In the genomic region with DNA sequence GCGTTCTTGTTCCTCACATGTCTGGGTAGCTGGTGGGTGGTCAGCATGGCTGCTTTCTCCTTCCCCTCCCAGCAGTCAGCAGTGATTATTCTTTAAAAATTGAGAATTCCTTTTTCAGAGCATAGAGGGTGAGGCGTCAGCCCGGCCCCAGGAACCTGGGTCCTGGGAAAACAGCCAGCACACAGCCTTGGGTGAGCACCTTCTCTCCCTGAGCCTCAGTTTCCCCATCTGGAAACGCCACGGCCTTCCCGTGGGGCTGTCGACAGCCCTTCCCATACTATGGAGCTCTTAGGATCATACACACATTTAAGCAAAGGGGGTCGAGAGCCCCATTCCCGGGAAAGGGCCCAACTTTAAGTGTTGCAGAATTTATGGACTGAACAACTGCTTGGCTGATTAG, we compare ENCODE assay signal across 15 cellular contexts.
DNase-seq lines count a peak whose midpoint lies in the region; ATAC-seq and TF ChIP-seq lines count a peak whose summit lies in the region.
"Had no signal": no experiment of that assay in that cellular context is flagged by ENCODE, and none has a peak within 500 bp of the region (broad histone marks: within the 10 kb centered on the region; RNA-seq: fewer than 3 reads in every experiment).

No MANE protein-coding gene starts in this region.

- no peak overlapping the region for H3K27ac ChIP-seq in IMR-90 (ENCODE audit: insufficient read depth, low read length)
- H3K27ac ChIP-seq in tibial artery: peak overlapping the region; percentile 54 to 65
- H3K27ac ChIP-seq: 22Rv1 had no signal

- no peak overlapping the region for H4K91ac ChIP-seq in IMR-90 (ENCODE audit: insufficient read depth, low read depth, low read length)

- H3K4me3 ChIP-seq in IMR-90 (ENCODE audit: insufficient read depth, low read depth, low read length) (no peak overlapping the region), tibial artery (no peak overlapping the region)

- H3K4ac ChIP-seq in IMR-90 (ENCODE audit: low read depth, low read length): no peak overlapping the region

- peaks cover 22% of the 10 kb centered on the region for H3K9me1 ChIP-seq in IMR-90 (ENCODE audit: insufficient read depth, low read length)

- 0 out of 2 replicates have a peak overlapping the region, but pooled peaks have one; percentile 58 for H3K14ac ChIP-seq in IMR-90 (replicated peaks; ENCODE audit: low read depth, low read length)

- no peak overlapping the region for H3K27ac Mint-ChIP-seq in activated CD8-positive, alpha-beta memory T cell treated with anti-CD3 and anti-CD28 coated beads, Interleukin-2, amount 10 ng/mL, durations not matched to agents 7 days and 5 days
- H3K27ac Mint-ChIP-seq: CD8-positive, alpha-beta memory T cell; H9 had no signal

- H3K9ac ChIP-seq in IMR-90 (ENCODE audit: low read depth, low read length): no peak overlapping the region

- CTCF ChIA-PET in activated CD8-positive, alpha-beta memory T cell treated with anti-CD3 and anti-CD28 coated beads, Interleukin-2, amount 10 ng/mL, durations not matched to agents 7 days and 5 days (lab: Charles Lee): interaction anchor here (0.6 kb wide), 1 partner anchor 426 kb away, joined by 4 read pairs; no protein-coding TSS in a partner anchor
- CTCF ChIA-PET in IMR-90 (lab: Yijun Ruan, JAX): no interaction called here

- no peak for ATAC-seq in activated CD8-positive, alpha-beta memory T cell treated with anti-CD3 and anti-CD28 coated beads, Interleukin-2, amount 10 ng/mL, durations not matched to agents 7 days and 5 days
- no peak for ATAC-seq in IMR-90 (ENCODE audit: low read depth)
- no peak for ATAC-seq in left lobe of liver
- no peak for ATAC-seq in GM21447 (IDR thresholded peaks at IDR 0.05; ENCODE audit: unreplicated experiment)

- dilution Hi-C loops in IMR-90 (cut with HindIII; ENCODE audit: low sequenced_read_pairs, unreplicated experiment): no loop called here

- H2BK120ac ChIP-seq in IMR-90 (ENCODE audit: low read depth, low read length): no peak overlapping the region

- peak overlapping the region; percentile 27; the same call in 1 of the 2 replicates for H2AK5ac ChIP-seq in IMR-90 (ENCODE audit: low read depth, low read length)

- no peak overlapping the region for H2BK15ac ChIP-seq in IMR-90 (ENCODE audit: low read depth, low read length)

- peaks cover 10% of the 10 kb centered on the region for H3K4me1 ChIP-seq in IMR-90 (ENCODE audit: control insufficient read depth, insufficient read depth, low read length)
- peaks cover 0 to 34% (median 25%) of the 10 kb centered on the region in 4 donors for H3K4me1 ChIP-seq in tibial artery

- no peaks in the 10 kb centered on the region for H3K9me3 Mint-ChIP-seq in activated CD8-positive, alpha-beta memory T cell treated with anti-CD3 and anti-CD28 coated beads, Interleukin-2, amount 10 ng/mL, durations not matched to agents 7 days and 5 days (ENCODE audit: low read depth)
- H3K9me3 Mint-ChIP-seq: CD8-positive, alpha-beta memory T cell had no signal

- no peak overlapping the region for H4K5ac ChIP-seq in IMR-90 (ENCODE audit: low read depth, low read length)

- no peak overlapping the region for H3K4me2 ChIP-seq in IMR-90 (ENCODE audit: low read depth, low read length)

- H2AK9ac ChIP-seq in IMR-90 (replicated peaks; ENCODE audit: low read depth, low read length, poor library complexity): no peak overlapping the region

- H2BK5ac ChIP-seq in IMR-90 (ENCODE audit: low read depth, low read length, poor library complexity, severe bottlenecking): no peak overlapping the region

- 100% methylated on average over 1 of the region's 9 CpGs; no CpG with 5 or more reads in 1 of the 2 experiments for WGBS in IMR-90 (ENCODE audit: extremely low coverage in 2 of 2, insufficient read length in 1 of 2), 2 experiments

- H3K27me3 ChIP-seq in IMR-90 (ENCODE audit: control insufficient read depth, insufficient read depth, low read length) (no peaks in the 10 kb centered on the region), tibial artery (no peaks in the 10 kb centered on the region)

- no peaks in the 10 kb centered on the region for H3K36me3 Mint-ChIP-seq in activated CD8-positive, alpha-beta memory T cell treated with anti-CD3 and anti-CD28 coated beads, Interleukin-2, amount 10 ng/mL, durations not matched to agents 7 days and 5 days
- H3K36me3 Mint-ChIP-seq: CD8-positive, alpha-beta memory T cell had no signal

- TF ChIP-seq RAD21 in IMR-90 (IDR thresholded peaks at IDR 0.05; ENCODE audit: low read length): no peak

- H4K8ac ChIP-seq in IMR-90 (ENCODE audit: low read depth in 2 of 2, low read length in 2 of 2): no peak overlapping the region

- intact Hi-C loops in IMR-90 (cut with micrococcal nuclease): no loop called here
- intact Hi-C loops in tibial artery (cut with DNase I; ENCODE audit: low total_unique reads): no loop called here

- no peak overlapping the region for H3K56ac ChIP-seq in IMR-90 (ENCODE audit: extremely low read depth, insufficient read depth, low read length)

- DNase-seq in activated CD8-positive, alpha-beta memory T cell treated with anti-CD3 and anti-CD28 coated beads, Interleukin-2, amount 10 ng/mL, durations not matched to agents 7 days and 5 days: peak; percentile 9
- no peak for DNase-seq in activated CD8-positive, alpha-beta memory T cell treated with anti-CD3 and anti-CD28 coated beads, Interleukin-2, amount 50 U/mL, for 4 hours
- DNase-seq in IMR-90 (no peak), left lobe of liver (ENCODE audit: low spot score) (peak; percentile 40), tibial artery (no peak), NCI-H1092 (lab: John Stamatoyannopoulos, UW) (no peak)
- DNase-seq in activated CD4-positive, alpha-beta T cell treated with anti-CD3 and anti-CD28 coated beads for 4 hours: no peak
- DNase-seq: Caco-2; CD8-positive, alpha-beta memory T cell; DND-41; GDM1; GOT3; H9 had no signal

- TF ChIP-seq CTCF in IMR-90 (conservative IDR thresholded peaks at IDR 0.05; ENCODE audit: low read depth, low read length): no peak
- no peak for TF ChIP-seq CTCF in tibial artery (IDR thresholded peaks at IDR 0.05)

- BruUV-seq in IMR-90 (replicated peaks; lab: Mats Ljungman, UMichigan): no TSS peak

- peak overlapping the region; percentile 55; the same call in 1 of the 2 replicates for H3K23ac ChIP-seq in IMR-90 (ENCODE audit: low read depth, low read length)

- H3K79me1 ChIP-seq in IMR-90 (ENCODE audit: low read depth in 1 of 2, low read length in 2 of 2): peaks cover 33 to 87% of the 10 kb centered on the region in 2 experiments

- H3K36me3 ChIP-seq in IMR-90 (ENCODE audit: control insufficient read depth, insufficient read depth, low read length) (no peaks in the 10 kb centered on the region), tibial artery (no peaks in the 10 kb centered on the region)

- TF ChIP-seq POLR2A in IMR-90 (IDR thresholded peaks at IDR 0.05; ENCODE audit: low read depth, low read length): no peak

- in situ Hi-C loops in IMR-90 (cut with MboI; ENCODE audit: low sequenced_read_pairs): no loop called here

- no peak overlapping the region for H2AFZ ChIP-seq in IMR-90 (replicated peaks; ENCODE audit: low read length, poor library complexity)

- no peak overlapping the region for H2BK20ac ChIP-seq in IMR-90 (ENCODE audit: low read depth, low read length)

- H3K4me3 Mint-ChIP-seq in activated CD8-positive, alpha-beta memory T cell treated with anti-CD3 and anti-CD28 coated beads, Interleukin-2, amount 10 ng/mL, durations not matched to agents 7 days and 5 days: no peak overlapping the region
- H3K4me3 Mint-ChIP-seq: CD8-positive, alpha-beta memory T cell; H9 had no signal

- H3K18ac ChIP-seq in IMR-90 (ENCODE audit: low read depth, low read length): no peak overlapping the region

- no peaks in the 10 kb centered on the region for H3K4me1 Mint-ChIP-seq in activated CD8-positive, alpha-beta memory T cell treated with anti-CD3 and anti-CD28 coated beads, Interleukin-2, amount 10 ng/mL, durations not matched to agents 7 days and 5 days
- H3K4me1 Mint-ChIP-seq: H9 had no signal

- H4K20me1 ChIP-seq in IMR-90 (ENCODE audit: insufficient read depth, low read length): peaks cover 78% of the 10 kb centered on the region

- no peaks in the 10 kb centered on the region for H3K9me3 ChIP-seq in IMR-90 (ENCODE audit: control insufficient read depth, insufficient read depth, low read length)
- no peaks in the 10 kb centered on the region for H3K9me3 ChIP-seq in tibial artery
- H3K9me3 ChIP-seq: Caco-2 had no signal

- POLR2A ChIA-PET in IMR-90 (lab: Charles Lee; ENCODE audit: unreplicated experiment): no interaction called here

- peaks cover 41% of the 10 kb centered on the region for H3K27me3 Mint-ChIP-seq in activated CD8-positive, alpha-beta memory T cell treated with anti-CD3 and anti-CD28 coated beads, Interleukin-2, amount 10 ng/mL, durations not matched to agents 7 days and 5 days

TF ChIP-seq in IMR-90, 13 proteins besides CTCF, POLR2A, EP300 and RAD21:
- TF ChIP-seq RFX5 (IDR thresholded peaks at IDR 0.05; ENCODE audit: low read depth, low read length): no peak
- TF ChIP-seq NFE2L2 (IDR thresholded peaks at IDR 0.05; ENCODE audit: low read depth, low read length): no peak
- no peak for TF ChIP-seq MAFK (IDR thresholded peaks at IDR 0.05; ENCODE audit: low read depth, low read length)
- TF ChIP-seq MXI1 (IDR thresholded peaks at IDR 0.05; ENCODE audit: borderline replicate concordance, low read depth, low read length): no peak
- no peak for TF ChIP-seq CHD1 (IDR thresholded peaks at IDR 0.05; ENCODE audit: low read depth, low read length)

Comparison
In these comparisons a context has a peak if more than half of its experiments do, and no peak if none do; other contexts are left out.
1. DNase-seq: peak in activated CD8-positive, alpha-beta memory T cell treated with anti-CD3 and anti-CD28 coated beads, Interleukin-2, amount 10 ng/mL, durations not matched to agents 7 days and 5 days (single experiment) and left lobe of liver (single experiment); none in activated CD8-positive, alpha-beta memory T cell treated with anti-CD3 and anti-CD28 coated beads, Interleukin-2, amount 50 U/mL, for 4 hours (single experiment), IMR-90 (single experiment), tibial artery (0 of 2), NCI-H1092 (single experiment) and activated CD4-positive, alpha-beta T cell treated with anti-CD3 and anti-CD28 coated beads for 4 hours (0 of 2).